ENCODE assay signal across 20 cellular contexts in the genomic region with DNA sequence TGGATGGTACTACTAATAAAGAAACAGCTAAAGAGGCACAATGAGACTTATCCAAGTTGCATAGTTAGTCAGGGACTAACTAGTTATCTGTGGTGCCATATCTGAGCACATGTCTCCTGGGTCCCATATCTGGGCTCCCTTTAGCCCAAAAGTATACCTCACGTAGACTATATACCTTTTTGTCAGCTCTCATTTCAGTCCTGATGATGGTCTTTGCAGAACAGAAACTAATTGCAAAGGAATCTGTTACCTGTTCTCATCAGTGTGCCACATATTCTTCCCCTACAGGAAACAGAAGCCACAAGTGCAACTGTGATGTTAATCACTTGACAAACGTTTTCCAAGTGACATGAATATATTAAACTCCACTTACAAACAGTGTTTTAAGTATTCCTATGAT.
"Had no signal": no experiment of that assay in that cellular context is flagged by ENCODE, and none has a peak within 500 bp of the region (broad histone marks: within the 10 kb centered on the region; RNA-seq: fewer than 3 reads in every experiment).

No MANE protein-coding gene starts in this region.

- ATAC-seq: left lobe of liver; sciatic nerve; stimulated activated memory B cell treated with anti-CD40 and anti-IgM and Interleukin-4, amounts not matched to agents 10 μg/mL and 1 μg/mL and 100 μg/mL, for 72 hours; upper lobe of right lung had no signal

- DNase-seq: activated CD4-positive, alpha-beta T cell treated with anti-CD3 and anti-CD28 coated beads, Interleukin-2, amount 50 U/mL, for 4 hours; activated effector memory CD4-positive, alpha-beta T cell treated with Interleukin-2 at 50 U/mL for 16 hours; activated naive CD4-positive, alpha-beta T cell treated with anti-CD3 and anti-CD28 coated beads, Interleukin-2, amount 10 ng/mL, durations not matched to agents 7 days and 5 days; activated T-cell treated with anti-CD3 and anti-CD28 coated beads, Interleukin-2, amount 50 U/mL, for 1 hour; adrenal gland; erythroblast; foreskin melanocyte; mammary epithelial cell; midbrain; nephron progenitor cell; nucleus accumbens; stimulated activated CD4-positive, alpha-beta T cell treated with anti-CD3 and anti-CD28 coated beads, Interleukin-4, amount 100 ng/mL, for 1 hour; upper lobe of right lung had no signal

- H3K9me3 Mint-ChIP-seq: activated naive CD4-positive, alpha-beta T cell treated with anti-CD3 and anti-CD28 coated beads, Interleukin-2, amount 10 ng/mL, durations not matched to agents 7 days and 5 days; stimulated activated memory B cell treated with anti-CD40 and anti-IgM and Interleukin-4, amounts not matched to agents 10 μg/mL and 1 μg/mL and 100 μg/mL, for 72 hours had no signal

- H3K27ac Mint-ChIP-seq: activated naive CD4-positive, alpha-beta T cell treated with anti-CD3 and anti-CD28 coated beads, Interleukin-2, amount 10 ng/mL, durations not matched to agents 7 days and 5 days; nephron progenitor cell; stimulated activated memory B cell treated with anti-CD40 and anti-IgM and Interleukin-4, amounts not matched to agents 10 μg/mL and 1 μg/mL and 100 μg/mL, for 72 hours; T-helper 1 cell treated with Interleukin-12 subunit alpha and Interleukin-12 subunit beta and Interleukin-4 antibody, amounts not matched to agents 30 μg/mL and 1 μg/mL, for 36 hours had no signal

- FAIRE-seq: astrocyte, endometrium, keratinocyte had no signal

- H3K4me3 Mint-ChIP-seq: activated naive CD4-positive, alpha-beta T cell treated with anti-CD3 and anti-CD28 coated beads, Interleukin-2, amount 10 ng/mL, durations not matched to agents 7 days and 5 days; nephron progenitor cell; stimulated activated memory B cell treated with anti-CD40 and anti-IgM and Interleukin-4, amounts not matched to agents 10 μg/mL and 1 μg/mL and 100 μg/mL, for 72 hours; T-helper 1 cell treated with Interleukin-12 subunit alpha and Interleukin-12 subunit beta and Interleukin-4 antibody, amounts not matched to agents 30 μg/mL and 1 μg/mL, for 36 hours had no signal

- H3K4me1 Mint-ChIP-seq: activated naive CD4-positive, alpha-beta T cell treated with anti-CD3 and anti-CD28 coated beads, Interleukin-2, amount 10 ng/mL, durations not matched to agents 7 days and 5 days; nephron progenitor cell; stimulated activated memory B cell treated with anti-CD40 and anti-IgM and Interleukin-4, amounts not matched to agents 10 μg/mL and 1 μg/mL and 100 μg/mL, for 72 hours had no signal

- H3K36me3 Mint-ChIP-seq: activated naive CD4-positive, alpha-beta T cell treated with anti-CD3 and anti-CD28 coated beads, Interleukin-2, amount 10 ng/mL, durations not matched to agents 7 days and 5 days; stimulated activated memory B cell treated with anti-CD40 and anti-IgM and Interleukin-4, amounts not matched to agents 10 μg/mL and 1 μg/mL and 100 μg/mL, for 72 hours had no signal

- H3K27me3 Mint-ChIP-seq: activated naive CD4-positive, alpha-beta T cell treated with anti-CD3 and anti-CD28 coated beads, Interleukin-2, amount 10 ng/mL, durations not matched to agents 7 days and 5 days; stimulated activated memory B cell treated with anti-CD40 and anti-IgM and Interleukin-4, amounts not matched to agents 10 μg/mL and 1 μg/mL and 100 μg/mL, for 72 hours had no signal
